In genomic region chr22:25407226-25407858, GRCh38 we compare ENCODE assay signal across 1 cellular context.
TF ChIP-seq lines count a peak whose summit lies in the region.

No MANE protein-coding gene starts in this region.

TF ChIP-seq in GM23338, 12 proteins besides CTCF, POLR2A, EP300 and RAD21 (continued from another document):
- TF ChIP-seq ETS1 (IDR thresholded peaks at IDR 0.05) (no peak), ZNF331 (CRISPR knock-in tag; IDR thresholded peaks at IDR 0.05; ENCODE audit: low read depth) (no peak), CREB1 (CRISPR knock-in tag; IDR thresholded peaks at IDR 0.05; ENCODE audit: low read depth) (no peak), ZNF462 (CRISPR knock-in tag; IDR thresholded peaks at IDR 0.05) (no peak), NANOG (IDR thresholded peaks at IDR 0.05; ENCODE audit: borderline replicate concordance) (no peak)
